Comparison of ENCODE assay signal across 2 cellular contexts in genomic region chr6:134195164-134195906, GRCh38.
TF ChIP-seq lines count a peak whose summit lies in the region.

No MANE protein-coding gene starts in this region.

TF ChIP-seq in A549, 52 proteins besides CTCF, POLR2A, EP300 and RAD21:
- TF ChIP-seq HEYL (CRISPR knock-in tag; IDR thresholded peaks at IDR 0.05) (no peak), TP53 (CRISPR knock-in tag; IDR thresholded peaks at IDR 0.05) (no peak)

TF ChIP-seq in H1, 55 proteins besides CTCF, POLR2A, EP300 and RAD21:
- TF ChIP-seq TAF7 (optimal IDR thresholded peaks at IDR 0.05; ENCODE audit: borderline replicate concordance, low read depth, low read length), result no peak
- no peak for TF ChIP-seq ATF3 (IDR thresholded peaks at IDR 0.05; ENCODE audit: insufficient read depth, low read depth, low read length)
- no peak for TF ChIP-seq BCL11A (IDR thresholded peaks at IDR 0.05; ENCODE audit: low read depth in 2 of 2, low read length in 2 of 2)
- TF ChIP-seq ZNF274 (IDR thresholded peaks at IDR 0.05; ENCODE audit: borderline replicate concordance, extremely low read depth, low read length), result no peak
- no peak for TF ChIP-seq TAF1 (IDR thresholded peaks at IDR 0.05; ENCODE audit: low read depth, low read length)
- no peak for TF ChIP-seq CBX5 (IDR thresholded peaks at IDR 0.05; ENCODE audit: low read depth, low read length)
TF ChIP-seq in H1: peak in this region for 0.
